ENCODE assay signal across 8 cellular contexts in genomic region chr12:19440019-19440858, GRCh38. TPM values are rescaled to one million over a fixed set of nuclear protein-coding genes. Genes with fewer than 3 reads are reported as not detected.
DNase-seq lines count a peak whose midpoint lies in the region; ATAC-seq and TF ChIP-seq lines count a peak whose summit lies in the region.

No MANE protein-coding gene starts in this region.

- DNase-seq in CD1c-positive myeloid dendritic cell (ENCODE audit: extremely low spot score) (peak; percentile 62), SK-MEL-5 (ENCODE audit: low read depth, low spot score) (peak; percentile 53), glomerular visceral epithelial cell (ENCODE audit: extremely low spot score) (peak; percentile 55), ovary (peak; percentile 58 to 74 (median 68)), thoracic aorta (ENCODE audit: low spot score) (no peak)
- DNase-seq in activated naive CD4-positive, alpha-beta T cell treated with anti-CD3 and anti-CD28 coated beads, Interleukin-2, amount 10 ng/mL, durations not matched to agents 7 days and 5 days = peak; percentile 70

- TF ChIP-seq EP300 in ovary (IDR thresholded peaks at IDR 0.05) = no peak

- no peaks in the 10 kb centered on the region for H3K27me3 ChIP-seq in ovary
- no peaks in the 10 kb centered on the region for H3K27me3 ChIP-seq in thoracic aorta (replicated peaks; ENCODE audit: insufficient read depth)

- no peaks in the 10 kb centered on the region for H3K9me3 ChIP-seq in ovary
- no peaks in the 10 kb centered on the region for H3K9me3 ChIP-seq in thoracic aorta

- intact Hi-C loops in ovary (cut with DNase I) = no loop called here

- CTCF ChIA-PET in activated naive CD4-positive, alpha-beta T cell treated with anti-CD3 and anti-CD28 coated beads, Interleukin-2, amount 10 ng/mL, durations not matched to agents 7 days and 5 days (lab: Charles Lee) = no interaction called here

- H3K36me3 ChIP-seq in ovary = no peaks in the 10 kb centered on the region
- H3K36me3 ChIP-seq in thoracic aorta = no peaks in the 10 kb centered on the region

- H3K27ac ChIP-seq in ovary = peak overlapping the region; percentile 88 to 95
- H3K27ac ChIP-seq in thoracic aorta = peak overlapping the region; percentile 92 to 98

- H3K9me3 Mint-ChIP-seq in activated naive CD4-positive, alpha-beta T cell treated with anti-CD3 and anti-CD28 coated beads, Interleukin-2, amount 10 ng/mL, durations not matched to agents 7 days and 5 days = no peaks in the 10 kb centered on the region

- peak overlapping the region; percentile 98 for H3K27ac Mint-ChIP-seq in activated naive CD4-positive, alpha-beta T cell treated with anti-CD3 and anti-CD28 coated beads, Interleukin-2, amount 10 ng/mL, durations not matched to agents 7 days and 5 days

- peak overlapping the region; percentile 97 for H3K4me3 ChIP-seq in ovary
- peak overlapping the region; percentile 99 for H3K4me3 ChIP-seq in thoracic aorta

- H3K36me3 Mint-ChIP-seq in activated naive CD4-positive, alpha-beta T cell treated with anti-CD3 and anti-CD28 coated beads, Interleukin-2, amount 10 ng/mL, durations not matched to agents 7 days and 5 days = peaks cover 20% of the 10 kb centered on the region

- no peak for TF ChIP-seq POLR2A in ovary (IDR thresholded peaks at IDR 0.05)

- H3K27me3 Mint-ChIP-seq in activated naive CD4-positive, alpha-beta T cell treated with anti-CD3 and anti-CD28 coated beads, Interleukin-2, amount 10 ng/mL, durations not matched to agents 7 days and 5 days = peaks cover 13% of the 10 kb centered on the region

- in situ Hi-C loops in SK-MEL-5 (cut with HindIII; ENCODE audit: low pct_unique_long_range_greater_than_20kb, low sequenced_read_pairs) = no loop called here

- no peak for TF ChIP-seq CTCF in ovary (IDR thresholded peaks at IDR 0.05)
- TF ChIP-seq CTCF in thoracic aorta (IDR thresholded peaks at IDR 0.05) = no peak

- H3K4me1 Mint-ChIP-seq in activated naive CD4-positive, alpha-beta T cell treated with anti-CD3 and anti-CD28 coated beads, Interleukin-2, amount 10 ng/mL, durations not matched to agents 7 days and 5 days = peaks cover 54% of the 10 kb centered on the region

- peak; percentile 32 for ATAC-seq in GM19328 (IDR thresholded peaks at IDR 0.05; ENCODE audit: unreplicated experiment)
- peak; percentile 36 for ATAC-seq in HG03520 (IDR thresholded peaks at IDR 0.05; ENCODE audit: unreplicated experiment)
- ATAC-seq in thoracic aorta (ENCODE audit: insufficient number of reproducible peaks, low FRiP score, low read depth) = peak; percentile 26

- peak overlapping the region; percentile 99 for H3K4me3 Mint-ChIP-seq in activated naive CD4-positive, alpha-beta T cell treated with anti-CD3 and anti-CD28 coated beads, Interleukin-2, amount 10 ng/mL, durations not matched to agents 7 days and 5 days

- 0 to 1% (median 0%) methylated on average over 58 to 71 of the region's 71 CpGs for WGBS in ovary, 3 donors

- H3K4me1 ChIP-seq in ovary (ENCODE audit: insufficient read depth) (peaks cover 4% of the 10 kb centered on the region), thoracic aorta (ENCODE audit: control insufficient read depth in 1 of 2, low read depth in 2 of 2) (peaks cover 15 to 34% of the 10 kb centered on the region in 2 donors)

RNA-seq across cellular contexts. Expression of gene AEBP2, which starts 0.9 kb away (rescaled TPM):
- total RNA-seq in SK-MEL-5 (2014; rRNA removed; shearing (Covaris generic)) = 15.5 and 18.9 TPM in 2 replicates
- polyA plus RNA-seq in SK-MEL-5 (2015; cell fraction: cytosol; rRNA removed) = 16.5 and 28.2 TPM in 2 replicates
- polyA plus RNA-seq in SK-MEL-5 (2015; cell fraction: nucleus; rRNA removed) = 16.0 and 19.7 TPM in 2 replicates
- total RNA-seq in ovary (10 to 100 TPM; 27.9 to 62.4 (median 51.6) TPM), thoracic aorta (10 to 100 TPM; 28.3 to 79.6 TPM)
- polyA plus RNA-seq in ovary = 10 to 100 TPM; 22.4 to 33.7 TPM
